In genomic region chr1:23002218-23002617, GRCh38 we compare ENCODE assay signal across 21 cellular contexts. TPM values are rescaled to one million over a fixed set of nuclear protein-coding genes. Genes with fewer than 3 reads are reported as not detected.
"Had no signal": no experiment of that assay in that cellular context is flagged by ENCODE, and none has a peak within 500 bp of the region (broad histone marks: within the 10 kb centered on the region; RNA-seq: fewer than 3 reads in every experiment).

No MANE protein-coding gene starts in this region.

RNA-seq across cellular contexts. Expression of gene TEX46, which starts 13.4 kb away (rescaled TPM):
- total RNA-seq: activated naive CD4-positive, alpha-beta T cell treated with anti-CD3 and anti-CD28 coated beads for 36 hours; activated naive CD4-positive, alpha-beta T cell treated with anti-CD3 and anti-CD28 coated beads, Interleukin-2, amount 50 U/mL, for 72 hours; activated naive CD8-positive, alpha-beta T cell treated with anti-CD3 and anti-CD28 coated beads for 36 hours; activated naive CD8-positive, alpha-beta T cell treated with anti-CD3 and anti-CD28 coated beads, Interleukin-2, amount 10 ng/mL, durations not matched to agents 7 days and 5 days; activated T-cell treated with anti-CD3 and anti-CD28 coated beads, Interleukin-2, amount 50 U/mL, for 4 hours; activated T-cell treated with anti-CD3 and anti-CD28 coated beads, Interleukin-2, amount 50 U/mL, for 72 hours; activated T-helper 1 cell treated with anti-CD3 and anti-CD28 coated beads, Interleukin-12 subunit alpha, Interleukin-12 subunit beta, Interleukin-2, Interleukin-4 antibody, amounts not matched to agents 30 ng/mL and 10 ng/mL and 1 ng/mL, durations not matched to agents 14 hours and 24 hours and 36 hours; activated T-helper 17 cell treated with anti-CD3 and anti-CD28 coated beads, Interleukin-2, amount 50 U/mL, for 72 hours; activated T-helper 2 cell treated with anti-CD3 and anti-CD28 coated beads, Interferon-gamma antibody, Interleukin-2, Interleukin-4, amounts not matched to agents 10 μg/mL and 5 μg/mL and 100 μg/mL, durations not matched to agents 14 hours and 24 hours and 36 hours; adrenal gland; aorta; ascending aorta; astrocyte; body of pancreas; breast epithelium; bronchial epithelial cell; cardiac muscle cell; cardiac septum; cerebellum; chondrocyte had no signal
- polyA plus RNA-seq: adipose tissue, adrenal gland, aorta, cardiac muscle cell had no signal

RNA-seq across cellular contexts. Expression of gene LACTBL1, which starts 29.6 kb away (rescaled TPM):
- total RNA-seq: activated naive CD4-positive, alpha-beta T cell treated with anti-CD3 and anti-CD28 coated beads for 36 hours; activated naive CD4-positive, alpha-beta T cell treated with anti-CD3 and anti-CD28 coated beads, Interleukin-2, amount 50 U/mL, for 72 hours; activated naive CD8-positive, alpha-beta T cell treated with anti-CD3 and anti-CD28 coated beads for 36 hours; activated naive CD8-positive, alpha-beta T cell treated with anti-CD3 and anti-CD28 coated beads, Interleukin-2, amount 10 ng/mL, durations not matched to agents 7 days and 5 days; activated T-cell treated with anti-CD3 and anti-CD28 coated beads, Interleukin-2, amount 50 U/mL, for 4 hours; activated T-cell treated with anti-CD3 and anti-CD28 coated beads, Interleukin-2, amount 50 U/mL, for 72 hours; activated T-helper 1 cell treated with anti-CD3 and anti-CD28 coated beads, Interleukin-12 subunit alpha, Interleukin-12 subunit beta, Interleukin-2, Interleukin-4 antibody, amounts not matched to agents 30 ng/mL and 10 ng/mL and 1 ng/mL, durations not matched to agents 14 hours and 24 hours and 36 hours; activated T-helper 17 cell treated with anti-CD3 and anti-CD28 coated beads, Interleukin-2, amount 50 U/mL, for 72 hours; activated T-helper 2 cell treated with anti-CD3 and anti-CD28 coated beads, Interferon-gamma antibody, Interleukin-2, Interleukin-4, amounts not matched to agents 10 μg/mL and 5 μg/mL and 100 μg/mL, durations not matched to agents 14 hours and 24 hours and 36 hours; adrenal gland; aorta; ascending aorta; astrocyte; body of pancreas; breast epithelium; bronchial epithelial cell; cardiac muscle cell; cardiac septum; cerebellum; chondrocyte had no signal
- polyA plus RNA-seq: adipose tissue, adrenal gland, aorta, cardiac muscle cell had no signal
